ENCODE assay signal across 8 cellular contexts in genomic region chr1:15850450-15851079, GRCh38. TPM values are rescaled to one million over a fixed set of nuclear protein-coding genes. Genes with fewer than 3 reads are reported as not detected.
DNase-seq lines count a peak whose midpoint lies in the region; ATAC-seq and TF ChIP-seq lines count a peak whose summit lies in the region.

No MANE protein-coding gene starts in this region.

- H3K4me3 Mint-ChIP-seq in stimulated activated naive B cell treated with anti-CD40 and anti-IgM and Interleukin-4, amounts not matched to agents 10 μg/mL and 1 μg/mL and 100 μg/mL, for 72 hours = peak overlapping the region; percentile 60 to 72

- H3K36me3 ChIP-seq in WERI-Rb-1 (peaks cover 3% of the 10 kb centered on the region; the same call in 1 of the 2 replicates), hepatocyte (replicated peaks; ENCODE audit: insufficient read depth, low read depth) (no peaks in the 10 kb centered on the region)

- intact Hi-C loops in posterior cingulate gyrus (cut with DNase I) = no loop called here

- H4K20me1 ChIP-seq in hepatocyte (ENCODE audit: insufficient read depth, poor library complexity, severe bottlenecking) = peaks cover 22% of the 10 kb centered on the region

- H3K27me3 ChIP-seq in WERI-Rb-1 (ENCODE audit: insufficient read depth, low read depth, severe bottlenecking) (no peaks in the 10 kb centered on the region), hepatocyte (no peaks in the 10 kb centered on the region)

- WGBS in hepatocyte (ENCODE audit: low lambda C conversion rate, missing lambda C conversion rate) = 10% methylated on average over 2 of the region's 2 CpGs

- no peaks in the 10 kb centered on the region for H3K9me3 Mint-ChIP-seq in stimulated activated naive B cell treated with anti-CD40 and anti-IgM and Interleukin-4, amounts not matched to agents 10 μg/mL and 1 μg/mL and 100 μg/mL, for 72 hours

- peak overlapping the region; percentile 86 for H3K4me2 ChIP-seq in hepatocyte

- peak overlapping the region; percentile 25 for H3K27ac Mint-ChIP-seq in stimulated activated naive B cell treated with anti-CD40 and anti-IgM and Interleukin-4, amounts not matched to agents 10 μg/mL and 1 μg/mL and 100 μg/mL, for 72 hours

- H3K4me3 ChIP-seq in WERI-Rb-1 (ENCODE audit: low read depth, low read length) = peak overlapping the region; percentile 81
- H3K4me3 ChIP-seq in hepatocyte = peak overlapping the region; percentile 92

- peak overlapping the region; percentile 95 for H3K27ac ChIP-seq in WERI-Rb-1
- H3K27ac ChIP-seq in hepatocyte = peak overlapping the region; percentile 98

- no peaks in the 10 kb centered on the region for H3K27me3 Mint-ChIP-seq in stimulated activated naive B cell treated with anti-CD40 and anti-IgM and Interleukin-4, amounts not matched to agents 10 μg/mL and 1 μg/mL and 100 μg/mL, for 72 hours

- H3K4me1 Mint-ChIP-seq in stimulated activated naive B cell treated with anti-CD40 and anti-IgM and Interleukin-4, amounts not matched to agents 10 μg/mL and 1 μg/mL and 100 μg/mL, for 72 hours = peaks cover 13 to 49% of the 10 kb centered on the region in 2 donors

- no peaks in the 10 kb centered on the region for H3K9me2 ChIP-seq in hepatocyte (replicated peaks; ENCODE audit: insufficient read depth)

- peak; percentile 28 for DNase-seq in NCI-H748 (lab: John Stamatoyannopoulos, UW; ENCODE audit: unreplicated experiment)
- DNase-seq in NCI-H748 treated with DMSO at 0.1 percent for 48 hours (lab: John Stamatoyannopoulos, UW) = no peak
- DNase-seq in WERI-Rb-1 = no peak
- peak; percentile 23 for DNase-seq in hepatocyte (ENCODE audit: low spot score)
- DNase-seq in stimulated activated naive B cell treated with anti-CD40 and anti-IgM and Interleukin-4, amounts not matched to agents 10 μg/mL and 1 μg/mL and 100 μg/mL, for 72 hours = no peak
- DNase-seq in posterior cingulate gyrus = no peak
- no peak for DNase-seq in GM19238 (ENCODE audit: insufficient read length, low spot score)

- H3K79me2 ChIP-seq in hepatocyte = peaks cover 84% of the 10 kb centered on the region

- H3K4me1 ChIP-seq in hepatocyte (ENCODE audit: insufficient read depth) = peaks cover 33% of the 10 kb centered on the region

- peaks cover 9 to 15% of the 10 kb centered on the region in 2 donors for H3K36me3 Mint-ChIP-seq in stimulated activated naive B cell treated with anti-CD40 and anti-IgM and Interleukin-4, amounts not matched to agents 10 μg/mL and 1 μg/mL and 100 μg/mL, for 72 hours

- TF ChIP-seq CTCF in WERI-Rb-1 (IDR thresholded peaks at IDR 0.05; ENCODE audit: low read depth, low read length) (no peak), hepatocyte (IDR thresholded peaks at IDR 0.05; ENCODE audit: poor library complexity) (no peak)

- peak overlapping the region; percentile 39 for H2AFZ ChIP-seq in hepatocyte

- H3K9me3 ChIP-seq in WERI-Rb-1 (ENCODE audit: severe bottlenecking) (no peaks in the 10 kb centered on the region), hepatocyte (ENCODE audit: low read depth) (no peaks in the 10 kb centered on the region)

- no peak for ATAC-seq in stimulated activated naive B cell treated with anti-CD40 and anti-IgM and Interleukin-4, amounts not matched to agents 10 μg/mL and 1 μg/mL and 100 μg/mL, for 72 hours (replicated peaks)
- ATAC-seq in GM19035 (IDR thresholded peaks at IDR 0.05; ENCODE audit: unreplicated experiment) = no peak

RNA-seq across cellular contexts. Expression of gene SPEN, which starts 3.1 kb away (rescaled TPM):
- total RNA-seq in hepatocyte = 23.7 and 25.9 TPM in 2 replicates
- polyA plus RNA-seq in hepatocyte = 22.7 and 24.3 TPM in 2 replicates

RNA-seq across cellular contexts. Expression of gene UQCRHL, which starts 43.1 kb away (rescaled TPM):
- 2.0 and 2.6 TPM in 2 replicates for total RNA-seq in hepatocyte
- 1.0 and 1.8 TPM in 2 replicates for polyA plus RNA-seq in hepatocyte

Comparison
In these comparisons a context has a peak if more than half of its experiments do, and no peak if none do; other contexts are left out.
1. DNase-seq: peak in NCI-H748 (single experiment) and hepatocyte (single experiment); none in NCI-H748 treated with DMSO at 0.1 percent for 48 hours (single experiment), WERI-Rb-1 (single experiment), stimulated activated naive B cell treated with anti-CD40 and anti-IgM and Interleukin-4, amounts not matched to agents 10 μg/mL and 1 μg/mL and 100 μg/mL, for 72 hours (single experiment), posterior cingulate gyrus (0 of 10) and GM19238 (single experiment).